8 cellular contexts compared by ENCODE assay signal in genomic region chr6:170292778-170293164, GRCh38. TPM values are rescaled to one million over a fixed set of nuclear protein-coding genes. Genes with fewer than 3 reads are reported as not detected.
DNase-seq lines count a peak whose midpoint lies in the region; TF ChIP-seq lines count a peak whose summit lies in the region.

No MANE protein-coding gene starts in this region.

- no peak for TF ChIP-seq POLR2A in breast epithelium (IDR thresholded peaks at IDR 0.05)

- H3K36me3 ChIP-seq in Loucy (ENCODE audit: insufficient read depth, low read length) (no peaks in the 10 kb centered on the region), breast epithelium (no peaks in the 10 kb centered on the region)

- H3K27ac Mint-ChIP-seq in neural crest cell (ENCODE audit: unreplicated experiment) (no peak overlapping the region), Calu3 (ENCODE audit: unreplicated experiment) (no peak overlapping the region)

- CTCF ChIA-PET in Calu3 (lab: Charles Lee), result interaction anchor here (0.6 to 1.9 kb wide), 3 partner anchors 62 to 489 kb away, joined by 3 to 10 read pairs (median 5); no protein-coding TSS in a partner anchor

- H2AFZ ChIP-seq in Loucy (ENCODE audit: low read length), result no peak overlapping the region

- H3K27me3 ChIP-seq in Loucy (ENCODE audit: insufficient read depth, low read length, poor library complexity, severe bottlenecking), result no peaks in the 10 kb centered on the region
- peaks cover 0 to 30% of the 10 kb centered on the region in 2 donors for H3K27me3 ChIP-seq in breast epithelium

- peak overlapping the region; percentile 77 to 92 for H3K27ac ChIP-seq in breast epithelium

- no peaks in the 10 kb centered on the region for H3K9me3 Mint-ChIP-seq in neural crest cell
- no peaks in the 10 kb centered on the region for H3K9me3 Mint-ChIP-seq in Calu3 (ENCODE audit: low read depth, unreplicated experiment)

- H3K4me3 ChIP-seq in Loucy (ENCODE audit: low read length, poor library complexity, severe bottlenecking) (no peak overlapping the region), breast epithelium (peak overlapping the region; percentile 7 to 93 (median 77))

- H3K9me3 ChIP-seq in Loucy (ENCODE audit: insufficient read depth, low read depth, low read length) (no peaks in the 10 kb centered on the region), breast epithelium (no peaks in the 10 kb centered on the region)

- no peaks in the 10 kb centered on the region for H4K20me1 ChIP-seq in Loucy (ENCODE audit: insufficient read depth, low read length, poor library complexity, severe bottlenecking)

- H3K36me3 Mint-ChIP-seq in neural crest cell (ENCODE audit: low read depth) (peaks cover 7% of the 10 kb centered on the region), Calu3 (ENCODE audit: insufficient read depth, unreplicated experiment) (peaks cover 11% of the 10 kb centered on the region)

- H3K4me2 ChIP-seq in Loucy (ENCODE audit: low read depth, low read length, poor library complexity, severe bottlenecking), result no peak overlapping the region

- intact Hi-C loops in breast epithelium (cut with DNase I; ENCODE audit: low total_unique reads) (no loop called here), Calu3 (cut with micrococcal nuclease; ENCODE audit: unreplicated experiment) (loop anchor here (5.0 to 10.0 kb wide), 2 partner anchors 232 to 460 kb away; no protein-coding TSS in a partner anchor)

- H3K79me2 ChIP-seq in Loucy (ENCODE audit: insufficient read depth, low read length), result no peaks in the 10 kb centered on the region

- no peaks in the 10 kb centered on the region for H3F3A ChIP-seq in Loucy (ENCODE audit: low read depth)

- BruUV-seq in Calu3 (replicated peaks; lab: Mats Ljungman, UMichigan), result no TSS peak

- TF ChIP-seq CTCF in Loucy (conservative IDR thresholded peaks at IDR 0.05; ENCODE audit: low read length) (peak; percentile 37), breast epithelium (IDR thresholded peaks at IDR 0.05) (no peak), neural crest cell (conservative IDR thresholded peaks at IDR 0.05) (no peak), Calu3 (IDR thresholded peaks at IDR 0.05; ENCODE audit: unreplicated experiment) (no peak)

- no peaks in the 10 kb centered on the region for H3K9me2 ChIP-seq in Loucy (replicated peaks; ENCODE audit: low read depth, low read length)

- H3K9ac ChIP-seq in Loucy (ENCODE audit: low read depth, low read length, poor library complexity, severe bottlenecking), result no peak overlapping the region

- H3K4me1 ChIP-seq in Loucy (ENCODE audit: insufficient read depth, low read length, poor library complexity, severe bottlenecking) (peaks cover 13% of the 10 kb centered on the region), breast epithelium (peaks cover 12 to 16% of the 10 kb centered on the region in 2 donors)

- H3K4me1 Mint-ChIP-seq in neural crest cell, result peaks cover 60% of the 10 kb centered on the region
- H3K4me1 Mint-ChIP-seq in Calu3 (ENCODE audit: low read depth, unreplicated experiment), result peaks cover 17% of the 10 kb centered on the region

- H3K4me3 Mint-ChIP-seq in neural crest cell, result peak overlapping the region; percentile 91
- no peak overlapping the region for H3K4me3 Mint-ChIP-seq in Calu3 (ENCODE audit: low read depth, unreplicated experiment)

- peak; percentile 66 for DNase-seq in DMS79 treated with DMSO at 0.1 percent for 48 hours (lab: John Stamatoyannopoulos, UW)
- DNase-seq in breast epithelium (ENCODE audit: low spot score in 2 of 2), result no peak
- DNase-seq in neural crest cell (ENCODE audit: low read depth, low spot score), result no peak
- no peak for DNase-seq in LoVo (ENCODE audit: low spot score)
- no peak for DNase-seq in Calu3
- DNase-seq in HCEC 1CT, result no peak
- DNase-seq in NCI-H1436 treated with DMSO at 0.1 percent for 48 hours (lab: John Stamatoyannopoulos, UW), result no peak

- H3K27me3 Mint-ChIP-seq in neural crest cell (ENCODE audit: low read depth) (peaks cover 79% of the 10 kb centered on the region), Calu3 (ENCODE audit: unreplicated experiment) (peaks cover 85% of the 10 kb centered on the region)

RNA-seq across cellular contexts. Expression of gene DLL1, which starts 1.9 kb away (rescaled TPM):
- total RNA-seq in breast epithelium, result 10 to 100 TPM in 2 of 3 donors, 1 to 10 TPM in 1; 3.8 to 26.9 (median 12.3) TPM
- total RNA-seq in neural crest cell, result 53.9 and 59.8 TPM in 2 replicates
- 0.12 and 0.14 TPM in 2 replicates for total RNA-seq in Calu3 (2022)

RNA-seq across cellular contexts. Expression of gene FAM120B, which starts 13.8 kb away (rescaled TPM):
- total RNA-seq in breast epithelium (10 to 100 TPM; 28.8 to 35.0 (median 33.8) TPM), neural crest cell (33.4 and 33.7 TPM in 2 replicates), Calu3 (2022) (13.2 and 13.9 TPM in 2 replicates)
